1 cellular context compared by ENCODE assay signal in the genomic region with DNA sequence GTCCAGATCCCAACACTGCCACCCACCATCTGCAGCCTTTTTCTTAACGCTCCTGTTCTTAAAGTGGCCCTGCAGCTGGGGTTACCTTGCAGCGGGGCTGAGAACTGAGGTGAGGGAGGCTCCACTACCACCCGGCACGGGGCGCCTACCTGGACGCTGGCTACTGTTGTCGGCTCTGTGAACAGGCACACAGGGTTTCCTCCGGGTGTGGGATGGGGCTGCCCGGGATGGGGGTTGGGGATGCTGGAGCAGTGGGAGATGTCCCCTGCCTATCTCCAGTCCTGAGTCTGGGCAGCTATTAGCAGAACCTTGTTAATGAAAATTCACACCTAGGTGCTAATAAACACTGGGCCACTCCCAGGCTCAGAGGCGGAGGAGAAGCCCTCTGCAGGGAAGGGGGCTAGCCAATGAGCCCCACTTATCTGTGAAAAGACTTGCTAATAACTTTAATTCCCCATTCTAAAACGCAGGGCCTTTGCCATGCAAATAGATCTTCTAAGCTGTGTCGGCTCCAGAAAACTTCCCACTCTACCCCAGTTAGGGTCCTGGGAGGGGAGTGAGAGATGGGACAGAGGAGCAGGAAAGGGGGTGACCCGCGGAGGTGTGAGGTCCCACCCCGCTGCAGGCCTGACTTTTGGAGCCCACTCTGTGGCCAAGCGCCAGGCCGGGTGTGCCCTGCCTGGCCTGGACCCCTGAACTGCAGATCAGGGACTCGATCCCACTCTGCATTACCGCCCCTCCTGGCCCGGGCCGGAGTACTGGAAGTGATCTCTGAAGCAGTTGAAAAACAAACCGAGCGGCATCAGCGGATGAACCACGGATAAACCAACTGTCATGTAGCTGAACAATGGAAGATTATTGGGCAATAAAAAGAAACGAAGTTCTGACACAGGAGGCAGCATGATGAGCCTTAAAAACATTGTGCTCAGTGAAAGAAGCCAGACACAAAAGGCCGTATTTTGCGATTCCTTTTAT.
A peak's percentile ranks its signal among the peaks of the same experiment; 100 is the strongest.
TF ChIP-seq lines count a peak whose summit lies in the region.

No MANE protein-coding gene starts in this region.

TF ChIP-seq in K562, 482 proteins besides CTCF, POLR2A, EP300 and RAD21:
- no peak for TF ChIP-seq EZH2 (IDR thresholded peaks at IDR 0.05; ENCODE audit: borderline replicate concordance, low read depth, low read length)
- no peak for TF ChIP-seq ZNF696 (CRISPR knock-in tag; conservative IDR thresholded peaks at IDR 0.05)
- TF ChIP-seq TEAD2 (tag; IDR thresholded peaks at IDR 0.05), result no peak
- TF ChIP-seq CEBPB (tag; IDR thresholded peaks at IDR 0.05), result peak; percentile 50
- TF ChIP-seq SUPT5H (IDR thresholded peaks at IDR 0.05), result no peak
- no peak for TF ChIP-seq CEBPG (CRISPR knock-in tag; IDR thresholded peaks at IDR 0.05)
- 0 out of 4 replicates have a peak, but pooled peaks of 1 of the 2 experiments have one; percentile 22 for TF ChIP-seq CEBPG (tag; conservative IDR thresholded peaks at IDR 0.05 in 1 of 2, IDR thresholded peaks at IDR 0.05 in 1 of 2)
